In genomic region chr15:59168536-59168935, GRCh38 we compare ENCODE assay signal across 1 cellular context.
TF ChIP-seq lines count a peak whose summit lies in the region.

No MANE protein-coding gene starts in this region.

TF ChIP-seq in HepG2, 621 proteins besides CTCF, POLR2A, EP300 and RAD21 (continued from another document):
- peak; percentile 24; the same call in 1 of the 2 replicates for TF ChIP-seq ZNF687 (CRISPR knock-in tag; IDR thresholded peaks at IDR 0.05)
- peak; percentile 63 for TF ChIP-seq MED1 (CRISPR knock-in tag; IDR thresholded peaks at IDR 0.05)
- TF ChIP-seq ZNF598 (CRISPR knock-in tag; IDR thresholded peaks at IDR 0.05; ENCODE audit: borderline replicate concordance), result no peak
- TF ChIP-seq MIXL1 (CRISPR knock-in tag; IDR thresholded peaks at IDR 0.05), result peak; percentile 30; the same call in 1 of the 2 replicates
- no peak for TF ChIP-seq ZNF720 (CRISPR knock-in tag; IDR thresholded peaks at IDR 0.05)
- no peak for TF ChIP-seq ZNF235 (CRISPR knock-in tag; IDR thresholded peaks at IDR 0.05; ENCODE audit: borderline replicate concordance)
- TF ChIP-seq ZSCAN12 (CRISPR knock-in tag; IDR thresholded peaks at IDR 0.05), result no peak
- TF ChIP-seq KDM6A (CRISPR knock-in tag; IDR thresholded peaks at IDR 0.05; ENCODE audit: low read depth), result no peak
- 0 out of 2 replicates have a peak, but pooled peaks have one; percentile 29 for TF ChIP-seq ZNF317 (CRISPR knock-in tag; IDR thresholded peaks at IDR 0.05)
- TF ChIP-seq, protein P1, sequence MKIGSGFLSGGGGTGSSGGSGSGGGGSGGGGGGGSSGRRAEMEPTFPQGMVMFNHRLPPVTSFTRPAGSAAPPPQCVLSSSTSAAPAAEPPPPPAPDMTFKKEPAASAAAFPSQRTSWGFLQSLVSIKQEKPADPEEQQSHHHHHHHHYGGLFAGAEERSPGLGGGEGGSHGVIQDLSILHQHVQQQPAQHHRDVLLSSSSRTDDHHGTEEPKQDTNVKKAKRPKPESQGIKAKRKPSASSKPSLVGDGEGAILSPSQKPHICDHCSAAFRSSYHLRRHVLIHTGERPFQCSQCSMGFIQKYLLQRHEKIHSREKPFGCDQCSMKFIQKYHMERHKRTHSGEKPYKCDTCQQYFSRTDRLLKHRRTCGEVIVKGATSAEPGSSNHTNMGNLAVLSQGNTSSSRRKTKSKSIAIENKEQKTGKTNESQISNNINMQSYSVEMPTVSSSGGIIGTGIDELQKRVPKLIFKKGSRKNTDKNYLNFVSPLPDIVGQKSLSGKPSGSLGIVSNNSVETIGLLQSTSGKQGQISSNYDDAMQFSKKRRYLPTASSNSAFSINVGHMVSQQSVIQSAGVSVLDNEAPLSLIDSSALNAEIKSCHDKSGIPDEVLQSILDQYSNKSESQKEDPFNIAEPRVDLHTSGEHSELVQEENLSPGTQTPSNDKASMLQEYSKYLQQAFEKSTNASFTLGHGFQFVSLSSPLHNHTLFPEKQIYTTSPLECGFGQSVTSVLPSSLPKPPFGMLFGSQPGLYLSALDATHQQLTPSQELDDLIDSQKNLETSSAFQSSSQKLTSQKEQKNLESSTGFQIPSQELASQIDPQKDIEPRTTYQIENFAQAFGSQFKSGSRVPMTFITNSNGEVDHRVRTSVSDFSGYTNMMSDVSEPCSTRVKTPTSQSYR (CRISPR knock-in tag; IDR thresholded peaks at IDR 0.05; ENCODE audit: borderline replicate concordance), result no peak
- TF ChIP-seq FOXA1 (IDR thresholded peaks at IDR 0.05), result no peak
- TF ChIP-seq FOXA1 (CRISPR knock-in tag; IDR thresholded peaks at IDR 0.05), result no peak
- TF ChIP-seq LRRFIP1 (CRISPR knock-in tag; conservative IDR thresholded peaks at IDR 0.05), result no peak
- TF ChIP-seq ISX (CRISPR knock-in tag; conservative IDR thresholded peaks at IDR 0.05), result no peak
- 0 out of 2 replicates have a peak, but pooled peaks have one; percentile 28 for TF ChIP-seq ZBTB38 (CRISPR knock-in tag; IDR thresholded peaks at IDR 0.05)
- TF ChIP-seq EZH2 (conservative IDR thresholded peaks at IDR 0.05; ENCODE audit: low read depth, low read length), result no peak
- TF ChIP-seq ZNF251 (CRISPR knock-in tag; IDR thresholded peaks at IDR 0.05), result no peak
- no peak for TF ChIP-seq KLF12 (CRISPR knock-in tag; IDR thresholded peaks at IDR 0.05; ENCODE audit: borderline replicate concordance)
- no peak for TF ChIP-seq ZMYM4 (CRISPR knock-in tag; IDR thresholded peaks at IDR 0.05)
- TF ChIP-seq ZNF776 (CRISPR knock-in tag; IDR thresholded peaks at IDR 0.05), result no peak
- TF ChIP-seq, protein P2, sequence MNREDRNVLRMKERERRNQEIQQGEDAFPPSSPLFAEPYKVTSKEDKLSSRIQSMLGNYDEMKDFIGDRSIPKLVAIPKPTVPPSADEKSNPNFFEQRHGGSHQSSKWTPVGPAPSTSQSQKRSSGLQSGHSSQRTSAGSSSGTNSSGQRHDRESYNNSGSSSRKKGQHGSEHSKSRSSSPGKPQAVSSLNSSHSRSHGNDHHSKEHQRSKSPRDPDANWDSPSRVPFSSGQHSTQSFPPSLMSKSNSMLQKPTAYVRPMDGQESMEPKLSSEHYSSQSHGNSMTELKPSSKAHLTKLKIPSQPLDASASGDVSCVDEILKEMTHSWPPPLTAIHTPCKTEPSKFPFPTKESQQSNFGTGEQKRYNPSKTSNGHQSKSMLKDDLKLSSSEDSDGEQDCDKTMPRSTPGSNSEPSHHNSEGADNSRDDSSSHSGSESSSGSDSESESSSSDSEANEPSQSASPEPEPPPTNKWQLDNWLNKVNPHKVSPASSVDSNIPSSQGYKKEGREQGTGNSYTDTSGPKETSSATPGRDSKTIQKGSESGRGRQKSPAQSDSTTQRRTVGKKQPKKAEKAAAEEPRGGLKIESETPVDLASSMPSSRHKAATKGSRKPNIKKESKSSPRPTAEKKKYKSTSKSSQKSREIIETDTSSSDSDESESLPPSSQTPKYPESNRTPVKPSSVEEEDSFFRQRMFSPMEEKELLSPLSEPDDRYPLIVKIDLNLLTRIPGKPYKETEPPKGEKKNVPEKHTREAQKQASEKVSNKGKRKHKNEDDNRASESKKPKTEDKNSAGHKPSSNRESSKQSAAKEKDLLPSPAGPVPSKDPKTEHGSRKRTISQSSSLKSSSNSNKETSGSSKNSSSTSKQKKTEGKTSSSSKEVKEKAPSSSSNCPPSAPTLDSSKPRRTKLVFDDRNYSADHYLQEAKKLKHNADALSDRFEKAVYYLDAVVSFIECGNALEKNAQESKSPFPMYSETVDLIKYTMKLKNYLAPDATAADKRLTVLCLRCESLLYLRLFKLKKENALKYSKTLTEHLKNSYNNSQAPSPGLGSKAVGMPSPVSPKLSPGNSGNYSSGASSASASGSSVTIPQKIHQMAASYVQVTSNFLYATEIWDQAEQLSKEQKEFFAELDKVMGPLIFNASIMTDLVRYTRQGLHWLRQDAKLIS (CRISPR knock-in tag; IDR thresholded peaks at IDR 0.05), result no peak
- TF ChIP-seq MZF1 (CRISPR knock-in tag; IDR thresholded peaks at IDR 0.05; ENCODE audit: borderline replicate concordance), result no peak
- no peak for TF ChIP-seq ZBTB42 (CRISPR knock-in tag; IDR thresholded peaks at IDR 0.05)
- TF ChIP-seq FOSL1 (CRISPR knock-in tag; IDR thresholded peaks at IDR 0.05; ENCODE audit: borderline replicate concordance), result peak; percentile 62; the same call in 1 of the 2 replicates
- TF ChIP-seq U2AF1 (optimal IDR thresholded peaks at IDR 0.05; ENCODE audit: low read depth, low read length), result no peak
- TF ChIP-seq ZNF605 (CRISPR knock-in tag; IDR thresholded peaks at IDR 0.05), result no peak
- no peak for TF ChIP-seq GFI1 (CRISPR knock-in tag; IDR thresholded peaks at IDR 0.05; ENCODE audit: borderline replicate concordance)
- TF ChIP-seq ZNF616 (CRISPR knock-in tag; IDR thresholded peaks at IDR 0.05; ENCODE audit: low read depth), result no peak
- TF ChIP-seq TEF (CRISPR knock-in tag; IDR thresholded peaks at IDR 0.05), result no peak
- TF ChIP-seq NFYC (CRISPR knock-in tag; IDR thresholded peaks at IDR 0.05), result 0 out of 2 replicates have a peak, but pooled peaks have one; percentile 21
- TF ChIP-seq NR2F6 (IDR thresholded peaks at IDR 0.05), result peak; percentile 42; the same call in 1 of the 2 replicates
- peak; percentile 81 for TF ChIP-seq NR2F6 (CRISPR knock-in tag; IDR thresholded peaks at IDR 0.05)
- no peak for TF ChIP-seq SMYD3 (CRISPR knock-in tag; IDR thresholded peaks at IDR 0.05)
- no peak for TF ChIP-seq PPARG (CRISPR knock-in tag; conservative IDR thresholded peaks at IDR 0.05)
